In genomic region chr4:106208481-106209460, GRCh38 we compare ENCODE assay signal across 17 cellular contexts.
"Had no signal": no experiment of that assay in that cellular context is flagged by ENCODE, and none has a peak within 500 bp of the region (broad histone marks: within the 10 kb centered on the region; RNA-seq: fewer than 3 reads in every experiment).

No MANE protein-coding gene starts in this region.

- H3K27ac ChIP-seq: body of pancreas, dorsolateral prefrontal cortex, esophagus squamous epithelium, heart left ventricle, SJSA1 had no signal

- DNase-seq: activated CD4-positive, alpha-beta T cell treated with anti-CD3 and anti-CD28 coated beads for 48 hours; activated CD8-positive, alpha-beta T cell treated with anti-CD3 and anti-CD28 coated beads, Interleukin-2, amount 10 ng/mL, durations not matched to agents 7 days and 5 days; activated naive CD4-positive, alpha-beta T cell treated with anti-CD3 and anti-CD28 coated beads, Interleukin-2, amount 50 U/mL, for 16 hours; body of pancreas; cerebellar nuclear complex; esophagus squamous epithelium; foreskin melanocyte; naive thymus-derived CD4-positive, alpha-beta T cell; stimulated activated CD4-positive, alpha-beta T cell treated with anti-CD3 and anti-CD28 coated beads, Interleukin-2, amount 100 ng/mL, for 24 hours; stimulated activated naive CD4-positive, alpha-beta T cell treated with Interleukin-2 at 50 U/mL for 16 hours; T-cell; trophoblast cell had no signal

- H3K4me3 ChIP-seq: body of pancreas, dorsolateral prefrontal cortex, esophagus squamous epithelium, heart left ventricle, SJSA1 had no signal

- ATAC-seq: activated CD8-positive, alpha-beta T cell treated with anti-CD3 and anti-CD28 coated beads, Interleukin-2, amount 10 ng/mL, durations not matched to agents 7 days and 5 days; activated T-helper 17 cell treated with anti-CD3 and anti-CD28 coated beads, Interleukin-2, amount 50 U/mL, for 72 hours; body of pancreas; naive thymus-derived CD4-positive, alpha-beta T cell; sciatic nerve; T-cell had no signal

- H3K36me3 ChIP-seq: SJSA1 had no signal

- H3K27me3 ChIP-seq: body of pancreas, dorsolateral prefrontal cortex, esophagus squamous epithelium, heart left ventricle, SJSA1 had no signal

- H3K9me3 ChIP-seq: body of pancreas, esophagus squamous epithelium, heart left ventricle, SJSA1 had no signal

- H3K4me1 ChIP-seq: body of pancreas, esophagus squamous epithelium, heart left ventricle, SJSA1 had no signal
